ENCODE assay signal across 9 cellular contexts in the genomic region with DNA sequence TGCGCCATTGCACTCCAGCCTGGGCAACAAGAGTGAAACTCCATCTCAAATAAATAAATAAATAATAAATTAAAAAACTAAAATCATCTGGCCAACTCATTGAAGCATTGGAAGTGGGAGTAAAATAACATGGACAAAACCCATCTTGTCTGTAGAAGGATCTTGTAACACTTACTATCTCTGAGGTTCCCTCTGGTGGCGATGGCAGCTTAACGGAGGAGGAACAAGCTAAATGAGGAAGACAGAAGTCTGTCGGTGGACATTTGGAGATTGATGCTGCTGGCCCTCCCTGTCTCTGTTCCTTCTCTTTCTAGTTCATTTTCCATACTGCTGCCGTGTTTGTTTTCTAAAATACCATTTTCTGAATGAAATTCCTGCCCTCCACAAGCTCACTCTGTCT. TPM values are rescaled to one million over a fixed set of nuclear protein-coding genes. Genes with fewer than 3 reads are reported as not detected.
DNase-seq lines count a peak whose midpoint lies in the region; FAIRE-seq and TF ChIP-seq lines count a peak whose summit lies in the region.
"Had no signal": no experiment of that assay in that cellular context is flagged by ENCODE, and none has a peak within 500 bp of the region (broad histone marks: within the 10 kb centered on the region; RNA-seq: fewer than 3 reads in every experiment).

No MANE protein-coding gene starts in this region.

- FAIRE-seq in GM12891 (lab: Jason Lieb, UNC), result no peak

- no peak overlapping the region for H3K4me3 ChIP-seq in fibroblast of pulmonary artery (replicated peaks; ENCODE audit: low read depth, low read length)

- no peak for TF ChIP-seq POLR2A in GM12891 (IDR thresholded peaks at IDR 0.05; ENCODE audit: low read depth, low read length)

- TF ChIP-seq CTCF in fibroblast of pulmonary artery (IDR thresholded peaks at IDR 0.05; ENCODE audit: low read length, missing control alignments), result peak; percentile 18

- DNase-seq in NCI-H82 (lab: John Stamatoyannopoulos, UW), result peak; percentile 20
- DNase-seq in NCI-H82 treated with DMSO at 0.1 percent for 48 hours (lab: John Stamatoyannopoulos, UW; ENCODE audit: unreplicated experiment), result no peak
- DNase-seq in OCI-M2 (lab: John Stamatoyannopoulos, UW; ENCODE audit: unreplicated experiment), result peak; percentile 2
- DNase-seq in fibroblast of pulmonary artery (ENCODE audit: low read depth), result peak; percentile 30
- DNase-seq in renal cortical epithelial cell (ENCODE audit: low read depth), result peak; percentile 26
- no peak for DNase-seq in GM12891 (ENCODE audit: insufficient read length, low spot score)
- DNase-seq in KG1 (lab: John Stamatoyannopoulos, UW), result no peak
- DNase-seq in LoVo (ENCODE audit: low spot score), result no peak
- DNase-seq: DMS79 had no signal

TF ChIP-seq in GM12891, 5 proteins besides CTCF, POLR2A, EP300 and RAD21:
- TF ChIP-seq POLR2AphosphoS5 (IDR thresholded peaks at IDR 0.05; ENCODE audit: low read depth, low read length) (no peak), SPI1 (IDR thresholded peaks at IDR 0.05; ENCODE audit: low read depth, low read length) (no peak), TAF1 (IDR thresholded peaks at IDR 0.05; ENCODE audit: low read depth, low read length) (no peak), PAX5 (IDR thresholded peaks at IDR 0.05; ENCODE audit: insufficient read depth, low read length, severe bottlenecking) (no peak), POU2F2 (IDR thresholded peaks at IDR 0.05; ENCODE audit: low read depth, low read length) (no peak)
TF ChIP-seq in GM12891: peak in this region for 0.

RNA-seq across cellular contexts. Expression of gene ZCCHC2, which starts 43.4 kb away (rescaled TPM):
- total RNA-seq in renal cortical epithelial cell, result 6.4 and 11.7 TPM in 2 replicates
- 7.7 TPM for polyA plus RNA-seq in GM12891 (2012; ENCODE audit: low read depth, missing spikeins)

Comparison
In these comparisons a context has a peak if more than half of its experiments do, and no peak if none do; other contexts are left out.
1. DNase-seq: peak in NCI-H82 (single experiment), OCI-M2 (single experiment), fibroblast of pulmonary artery (single experiment) and renal cortical epithelial cell (single experiment); none in NCI-H82 treated with DMSO at 0.1 percent for 48 hours (single experiment), GM12891 (single experiment), KG1 (single experiment) and LoVo (single experiment).